ENCODE assay signal across 1 cellular context in genomic region chr7:121138262-121138933, GRCh38.
TF ChIP-seq lines count a peak whose summit lies in the region.

No MANE protein-coding gene starts in this region.

TF ChIP-seq in K562, 482 proteins besides CTCF, POLR2A, EP300 and RAD21 (continued from another document):
- TF ChIP-seq, protein P1, sequence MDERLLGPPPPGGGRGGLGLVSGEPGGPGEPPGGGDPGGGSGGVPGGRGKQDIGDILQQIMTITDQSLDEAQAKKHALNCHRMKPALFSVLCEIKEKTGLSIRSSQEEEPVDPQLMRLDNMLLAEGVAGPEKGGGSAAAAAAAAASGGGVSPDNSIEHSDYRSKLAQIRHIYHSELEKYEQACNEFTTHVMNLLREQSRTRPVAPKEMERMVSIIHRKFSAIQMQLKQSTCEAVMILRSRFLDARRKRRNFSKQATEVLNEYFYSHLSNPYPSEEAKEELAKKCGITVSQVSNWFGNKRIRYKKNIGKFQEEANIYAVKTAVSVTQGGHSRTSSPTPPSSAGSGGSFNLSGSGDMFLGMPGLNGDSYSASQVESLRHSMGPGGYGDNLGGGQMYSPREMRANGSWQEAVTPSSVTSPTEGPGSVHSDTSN (CRISPR knock-in tag; IDR thresholded peaks at IDR 0.05; ENCODE audit: low read depth) = no peak
- TF ChIP-seq, protein P1 (tag; conservative IDR thresholded peaks at IDR 0.05; ENCODE audit: low read depth) = peak; percentile 61
- peak; percentile 69; the same call in 1 of the 2 replicates for TF ChIP-seq SMAD3 (CRISPR knock-in tag; conservative IDR thresholded peaks at IDR 0.05)
- peak; percentile 51; the same call in 1 of the 2 replicates for TF ChIP-seq DDX20 (tag; IDR thresholded peaks at IDR 0.05; ENCODE audit: low read depth)
- TF ChIP-seq CHD7 (IDR thresholded peaks at IDR 0.05; ENCODE audit: low read depth, low read length) = no peak
- peak; percentile 68 for TF ChIP-seq PKNOX1 (IDR thresholded peaks at IDR 0.05)
- TF ChIP-seq JUND (IDR thresholded peaks at IDR 0.05; ENCODE audit: borderline replicate concordance, low read depth, low read length) = peak; percentile 92
- peak; percentile 46; the same call in 1 of the 3 replicates for TF ChIP-seq JUND (tag; IDR thresholded peaks at IDR 0.05; ENCODE audit: borderline replicate concordance, low read depth, low read length)
- 0 out of 2 replicates have a peak, but pooled peaks have one; percentile 34 for TF ChIP-seq NCOA1 (IDR thresholded peaks at IDR 0.05; ENCODE audit: low read depth)
- TF ChIP-seq PHTF2 (CRISPR knock-in tag; IDR thresholded peaks at IDR 0.05) = no peak
- peak; percentile 71 for TF ChIP-seq TEAD4 (IDR thresholded peaks at IDR 0.05; ENCODE audit: low read length)
- no peak for TF ChIP-seq TEAD4 (CRISPR knock-in tag; IDR thresholded peaks at IDR 0.05; ENCODE audit: borderline replicate concordance)
- TF ChIP-seq CXXC5 (CRISPR knock-in tag; IDR thresholded peaks at IDR 0.05) = peak; percentile 90
